ENCODE assay signal across 8 cellular contexts in the genomic region with DNA sequence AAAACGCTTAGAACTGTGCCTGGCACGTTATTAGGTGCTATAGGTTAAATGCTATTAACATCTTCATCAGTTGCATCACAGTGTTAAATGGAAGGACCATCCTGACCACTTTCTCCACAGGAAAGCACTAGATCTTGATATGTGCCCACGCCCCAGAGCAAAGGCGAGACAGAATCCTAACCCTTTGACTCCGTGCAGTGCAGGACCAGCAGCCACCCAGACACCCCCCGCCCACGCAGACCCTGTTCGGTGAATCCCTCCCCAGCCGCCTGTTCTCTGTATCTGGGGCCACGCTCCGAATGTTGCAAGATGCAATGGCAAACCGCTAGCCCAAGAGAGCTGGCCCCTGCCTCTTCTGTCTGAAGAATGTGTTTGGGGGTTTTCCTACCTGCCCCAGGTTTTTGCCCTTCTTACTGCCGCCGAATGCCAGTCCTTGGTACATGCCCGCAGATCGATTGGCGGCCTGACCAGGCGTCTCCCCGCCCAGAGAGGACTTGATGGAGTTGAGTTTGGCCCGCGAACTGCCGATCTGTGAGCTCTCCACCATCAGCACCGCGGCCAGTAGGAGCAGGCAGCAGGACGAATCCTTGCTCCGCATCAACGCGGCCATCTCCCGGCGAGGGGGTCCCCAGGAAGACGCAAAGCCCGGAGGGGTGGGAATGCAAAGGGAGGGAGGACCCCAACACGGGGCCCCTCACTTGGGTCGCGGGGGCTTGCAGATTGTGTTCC. TPM values are rescaled to one million over a fixed set of nuclear protein-coding genes. Genes with fewer than 3 reads are reported as not detected.
A peak's percentile ranks its signal among the peaks of the same experiment; 100 is the strongest.
DNase-seq lines count a peak whose midpoint lies in the region; TF ChIP-seq lines count a peak whose summit lies in the region.

No MANE protein-coding gene starts in this region.

- no peaks in the 10 kb centered on the region for H3K9me3 ChIP-seq in NT2/D1 (ENCODE audit: insufficient read depth, low read length)
- H3K9me3 ChIP-seq in esophagus squamous epithelium = no peaks in the 10 kb centered on the region
- no peaks in the 10 kb centered on the region for H3K9me3 ChIP-seq in neural progenitor cell (ENCODE audit: low read depth)

- H3K4me1 Mint-ChIP-seq in CD14-positive monocyte = peaks cover 35% of the 10 kb centered on the region
- peaks cover 22% of the 10 kb centered on the region for H3K4me1 Mint-ChIP-seq in neural progenitor cell

- H3K27ac ChIP-seq in esophagus squamous epithelium (no peak overlapping the region), neural progenitor cell (no peak overlapping the region)

- H3K36me3 ChIP-seq in NT2/D1 (ENCODE audit: insufficient read depth, insufficient read length, low read length) (no peaks in the 10 kb centered on the region), esophagus squamous epithelium (no peaks in the 10 kb centered on the region), neural progenitor cell (no peaks in the 10 kb centered on the region)

- H3K9me3 Mint-ChIP-seq in CD14-positive monocyte (peaks cover 0 to 22% (median 15%) of the 10 kb centered on the region in 7 donors), neural progenitor cell (no peaks in the 10 kb centered on the region)

- H3K27me3 Mint-ChIP-seq in CD14-positive monocyte (ENCODE audit: low read depth in 3 of 3) (peaks cover 49 to 66% (median 53%) of the 10 kb centered on the region in 3 donors), neural progenitor cell (ENCODE audit: insufficient read depth, low read depth) (peaks cover 28% of the 10 kb centered on the region)

- H3K36me3 Mint-ChIP-seq in CD14-positive monocyte = peaks cover 0 to 2% of the 10 kb centered on the region in 2 donors
- H3K36me3 Mint-ChIP-seq in neural progenitor cell = no peaks in the 10 kb centered on the region

- no peak for TF ChIP-seq POLR2A in esophagus squamous epithelium (IDR thresholded peaks at IDR 0.05)

- peaks cover 47% of the 10 kb centered on the region for H3K27me3 ChIP-seq in NT2/D1 (ENCODE audit: insufficient read depth, insufficient read length)
- peaks cover 0 to 73% (median 6%) of the 10 kb centered on the region in 4 donors for H3K27me3 ChIP-seq in esophagus squamous epithelium
- peaks cover 76% of the 10 kb centered on the region for H3K27me3 ChIP-seq in neural progenitor cell

- peak overlapping the region; percentile 86 for H2AFZ ChIP-seq in neural progenitor cell (replicated peaks)

- H3K27ac Mint-ChIP-seq in CD14-positive monocyte = no peak overlapping the region
- no peak overlapping the region for H3K27ac Mint-ChIP-seq in neural progenitor cell

- DNase-seq in CD14-positive monocyte (ENCODE audit: low spot score) (no peak), NT2/D1 (ENCODE audit: low read depth, low spot score) (no peak), esophagus squamous epithelium (lab: John Stamatoyannopoulos, UW) (no peak), neural progenitor cell (ENCODE audit: low spot score) (peak; percentile 72), superior temporal gyrus (ENCODE audit: extremely low spot score) (no peak), 8988T (no peak)
- no peak for DNase-seq in effector CD8-positive, alpha-beta T cell (lab: John Stamatoyannopoulos, UW)
- DNase-seq in stimulated activated naive CD4-positive, alpha-beta T cell treated with Interleukin-2 at 50 U/mL for 16 hours (lab: John Stamatoyannopoulos, UW) = no peak

- peaks cover 10% of the 10 kb centered on the region for H4K20me1 ChIP-seq in neural progenitor cell (ENCODE audit: low read depth)

- peak overlapping the region; percentile 95 for H3K4me2 ChIP-seq in neural progenitor cell

- H3K9ac ChIP-seq in NT2/D1 (ENCODE audit: insufficient read length, low read depth) (peak overlapping the region; percentile 61), neural progenitor cell (no peak overlapping the region)

- no peaks in the 10 kb centered on the region for H3K79me2 ChIP-seq in neural progenitor cell (ENCODE audit: low read depth)

- no peaks in the 10 kb centered on the region for H3K4me1 ChIP-seq in NT2/D1 (ENCODE audit: insufficient read depth, insufficient read length)
- H3K4me1 ChIP-seq in esophagus squamous epithelium = peaks cover 9 to 39% (median 16%) of the 10 kb centered on the region in 3 donors
- peaks cover 3% of the 10 kb centered on the region for H3K4me1 ChIP-seq in neural progenitor cell

- TF ChIP-seq CTCF in CD14-positive monocyte (IDR thresholded peaks at IDR 0.05) (no peak), esophagus squamous epithelium (IDR thresholded peaks at IDR 0.05) (no peak), neural progenitor cell (IDR thresholded peaks at IDR 0.05) (no peak)

- peak overlapping the region; percentile 45 for H3K4me3 ChIP-seq in NT2/D1 (ENCODE audit: insufficient read length, low read depth)
- peak overlapping the region in 3 of 4 donors; percentile 27 to 58 (median 39) for H3K4me3 ChIP-seq in esophagus squamous epithelium
- H3K4me3 ChIP-seq in neural progenitor cell = peak overlapping the region; percentile 51

- peaks cover 6% of the 10 kb centered on the region for H3F3A ChIP-seq in neural progenitor cell (ENCODE audit: low read depth)

- intact Hi-C loops in CD14-positive monocyte (cut with micrococcal nuclease) (no loop called here), esophagus squamous epithelium (cut with DNase I) (no loop called here)

- WGBS in esophagus squamous epithelium, 2 donors = 10 to 17% methylated on average over 8 to 11 of the region's 35 CpGs

- H3K4me3 Mint-ChIP-seq in CD14-positive monocyte (peak overlapping the region; percentile 82 to 99), neural progenitor cell (peak overlapping the region; percentile 94)

RNA-seq across cellular contexts. Expression of a gene that starts 1.0 kb away (rescaled TPM):
- polyA plus RNA-seq in CD14-positive monocyte = not detected
- 1 to 10 TPM in 1 of 4 donors, under 1 TPM in 1, not detected in 2; 0.38 to 1.2 TPM for total RNA-seq in esophagus squamous epithelium
- total RNA-seq in neural progenitor cell (ENCODE audit: low replicate concordance) = 0.03 TPM in 1 of 2 replicates, not detected in the other
